Comparison of ENCODE assay signal across 9 cellular contexts in genomic region chrX:153474718-153475117, GRCh38. TPM values are rescaled to one million over a fixed set of nuclear protein-coding genes. Genes with fewer than 3 reads are reported as not detected.
DNase-seq lines count a peak whose midpoint lies in the region; ATAC-seq and TF ChIP-seq lines count a peak whose summit lies in the region.
"Had no signal": no experiment of that assay in that cellular context is flagged by ENCODE, and none has a peak within 500 bp of the region (broad histone marks: within the 10 kb centered on the region; RNA-seq: fewer than 3 reads in every experiment).

No MANE protein-coding gene starts in this region.

- peak overlapping the region; percentile 55 for H3K9ac ChIP-seq in GM23248

- H3K27me3 Mint-ChIP-seq in activated CD4-positive, alpha-beta T cell treated with anti-CD3 and anti-CD28 coated beads, Interleukin-2, amount 10 ng/mL, durations not matched to agents 24 days and 14 days = peaks cover 6% of the 10 kb centered on the region
- H3K27me3 Mint-ChIP-seq in effector memory CD8-positive, alpha-beta T cell = no peaks in the 10 kb centered on the region
- H3K27me3 Mint-ChIP-seq: stimulated activated naive CD8-positive, alpha-beta T cell treated with anti-CD3 and anti-CD28 coated beads, Interleukin-15, amount 100 ng/mL, for 72 hours had no signal

- no peaks in the 10 kb centered on the region for H3K9me2 ChIP-seq in GM23248 (ENCODE audit: insufficient read depth)

- H3K27ac ChIP-seq in GM23248 (peak overlapping the region; percentile 33), ovary (peak overlapping the region in 1 of 2 donors; percentile 45), vagina (peak overlapping the region; percentile 72)

- H3K9me3 ChIP-seq in GM23248 (ENCODE audit: low read depth) = no peaks in the 10 kb centered on the region
- no peaks in the 10 kb centered on the region for H3K9me3 ChIP-seq in ovary
- H3K9me3 ChIP-seq in vagina = no peaks in the 10 kb centered on the region

- in situ Hi-C loops in GM23248 (cut with MboI) = no loop called here

- H3K27me3 ChIP-seq in GM23248 (replicated peaks; ENCODE audit: insufficient read depth) = no peaks in the 10 kb centered on the region
- H3K27me3 ChIP-seq in ovary = no peaks in the 10 kb centered on the region
- H3K27me3 ChIP-seq in vagina = no peaks in the 10 kb centered on the region

- DNase-seq in GM23248 (peak; percentile 83), ovary (peak; percentile 77 to 84 (median 82)), vagina (ENCODE audit: extremely low spot score in 2 of 2) (no peak), NCI-H187 treated with DMSO at 0.1 percent for 48 hours (lab: John Stamatoyannopoulos, UW) (no peak), OCI-M1 (lab: John Stamatoyannopoulos, UW) (no peak), A172 (ENCODE audit: low spot score) (no peak)
- DNase-seq in activated CD4-positive, alpha-beta T cell treated with anti-CD3 and anti-CD28 coated beads, Interleukin-2, amount 10 ng/mL, durations not matched to agents 24 days and 14 days = peak; percentile 73
- DNase-seq in effector memory CD8-positive, alpha-beta T cell = peak; percentile 14 to 22 (median 20)

- H3K36me3 ChIP-seq in GM23248 (ENCODE audit: low read depth) (no peaks in the 10 kb centered on the region), ovary (no peaks in the 10 kb centered on the region), vagina (no peaks in the 10 kb centered on the region)

- no peaks in the 10 kb centered on the region for H3K79me2 ChIP-seq in GM23248 (ENCODE audit: insufficient read depth)

- intact Hi-C loops in activated CD4-positive, alpha-beta T cell treated with anti-CD3 and anti-CD28 coated beads, Interleukin-2, amount 10 ng/mL, durations not matched to agents 24 days and 14 days (cut with micrococcal nuclease) = loop anchor here (5.0 to 10.0 kb wide), 3 partner anchors 140 to 642 kb away; partner anchors contain the start of genes ABCD1, BCAP31, CETN2 and NSDHL
- intact Hi-C loops in ovary (cut with DNase I) = no loop called here
- intact Hi-C loops in vagina (cut with DNase I) = loop anchor here (5.0 kb wide), 1 partner anchor 33 kb away; no protein-coding TSS in a partner anchor

- H3F3A ChIP-seq in GM23248 (ENCODE audit: insufficient read depth) = 0 out of 2 replicates have a peak, but pooled peaks cover 4% of the 10 kb centered on the region

- no peak overlapping the region for H3K27ac Mint-ChIP-seq in activated CD4-positive, alpha-beta T cell treated with anti-CD3 and anti-CD28 coated beads, Interleukin-2, amount 10 ng/mL, durations not matched to agents 24 days and 14 days
- no peak overlapping the region for H3K27ac Mint-ChIP-seq in effector memory CD8-positive, alpha-beta T cell
- H3K27ac Mint-ChIP-seq: stimulated activated naive CD8-positive, alpha-beta T cell treated with anti-CD3 and anti-CD28 coated beads, Interleukin-15, amount 100 ng/mL, for 72 hours had no signal

- H3K9me3 Mint-ChIP-seq in activated CD4-positive, alpha-beta T cell treated with anti-CD3 and anti-CD28 coated beads, Interleukin-2, amount 10 ng/mL, durations not matched to agents 24 days and 14 days = no peaks in the 10 kb centered on the region
- no peaks in the 10 kb centered on the region for H3K9me3 Mint-ChIP-seq in effector memory CD8-positive, alpha-beta T cell
- H3K9me3 Mint-ChIP-seq: stimulated activated naive CD8-positive, alpha-beta T cell treated with anti-CD3 and anti-CD28 coated beads, Interleukin-15, amount 100 ng/mL, for 72 hours had no signal

- WGBS in GM23248 (ENCODE audit: low coverage in 1 of 2, low lambda C conversion rate in 2 of 2, missing lambda C conversion rate in 2 of 2), 2 experiments = 0 to 2% methylated on average over 1 to 10 of the region's 59 CpGs
- WGBS in ovary, 3 donors = 30 to 47% (median 42%) methylated on average over 58 to 59 of the region's 59 CpGs

- H3K4me2 ChIP-seq in GM23248 (ENCODE audit: unreplicated experiment) = peak overlapping the region; percentile 48

- no peak overlapping the region for H3K4me3 Mint-ChIP-seq in activated CD4-positive, alpha-beta T cell treated with anti-CD3 and anti-CD28 coated beads, Interleukin-2, amount 10 ng/mL, durations not matched to agents 24 days and 14 days
- H3K4me3 Mint-ChIP-seq in effector memory CD8-positive, alpha-beta T cell = peak overlapping the region; percentile 60 to 62

- H4K20me1 ChIP-seq in GM23248 (ENCODE audit: insufficient read depth) = no peaks in the 10 kb centered on the region

- H2AFZ ChIP-seq in GM23248 = no peak overlapping the region

- ATAC-seq in effector memory CD8-positive, alpha-beta T cell (replicated peaks) = no peak
- ATAC-seq: stimulated activated naive CD8-positive, alpha-beta T cell treated with anti-CD3 and anti-CD28 coated beads, Interleukin-15, amount 100 ng/mL, for 72 hours had no signal

- H3K4me1 ChIP-seq in GM23248 (ENCODE audit: insufficient read depth) (peaks cover 28% of the 10 kb centered on the region), ovary (ENCODE audit: insufficient read depth) (peaks cover 6% of the 10 kb centered on the region), vagina (peaks cover 26% of the 10 kb centered on the region)

- H3K36me3 Mint-ChIP-seq in activated CD4-positive, alpha-beta T cell treated with anti-CD3 and anti-CD28 coated beads, Interleukin-2, amount 10 ng/mL, durations not matched to agents 24 days and 14 days (ENCODE audit: low read depth) = no peaks in the 10 kb centered on the region
- no peaks in the 10 kb centered on the region for H3K36me3 Mint-ChIP-seq in effector memory CD8-positive, alpha-beta T cell (ENCODE audit: insufficient read depth)

- TF ChIP-seq EP300 in ovary (IDR thresholded peaks at IDR 0.05) = no peak

- no peaks in the 10 kb centered on the region for H3K4me1 Mint-ChIP-seq in activated CD4-positive, alpha-beta T cell treated with anti-CD3 and anti-CD28 coated beads, Interleukin-2, amount 10 ng/mL, durations not matched to agents 24 days and 14 days
- peaks cover 3% of the 10 kb centered on the region in 2 donors for H3K4me1 Mint-ChIP-seq in effector memory CD8-positive, alpha-beta T cell (ENCODE audit: low read depth in 2 of 2)

- TF ChIP-seq CTCF in ovary (IDR thresholded peaks at IDR 0.05) (no peak), vagina (IDR thresholded peaks at IDR 0.05) (no peak)

- H3K4me3 ChIP-seq in GM23248 (peak overlapping the region; percentile 47), ovary (peak overlapping the region; percentile 23), vagina (peak overlapping the region; percentile 4 to 26)

- peak; percentile 14 for TF ChIP-seq POLR2A in ovary (IDR thresholded peaks at IDR 0.05)
- no peak for TF ChIP-seq POLR2A in vagina (IDR thresholded peaks at IDR 0.05)

RNA-seq across cellular contexts. Expression of gene HAUS7, which starts 4.3 kb away (rescaled TPM):
- total RNA-seq in GM23248 (2014; rRNA removed; shearing (Covaris generic)) = 18.1 and 28.3 TPM in 2 replicates
- polyA plus RNA-seq in GM23248 (2016; fragmentation: Nextera tagmentation; extraction: Ambion mirVana) = 17.3 and 24.5 TPM in 2 replicates
- 75.7 and 79.4 TPM in 2 replicates for total RNA-seq in activated CD4-positive, alpha-beta T cell treated with anti-CD3 and anti-CD28 coated beads, Interleukin-2, amount 10 ng/mL, durations not matched to agents 24 days and 14 days
- 10 to 100 TPM in 6 of 7 donors, 1 to 10 TPM in 1; 9.3 to 28.7 (median 18.7) TPM for total RNA-seq in ovary
- polyA plus RNA-seq in ovary = 10 to 100 TPM; 11.3 to 22.7 TPM
- 17.7 TPM for total RNA-seq in vagina
- total RNA-seq in A172 (2014; rRNA removed; shearing (Covaris generic)) = 55.7 and 62.6 TPM in 2 replicates

RNA-seq across cellular contexts. Expression of gene BGN, which starts 20.1 kb away (rescaled TPM):
- total RNA-seq in GM23248 (2014; rRNA removed; shearing (Covaris generic)) = 115 and 129 TPM in 2 replicates
- polyA plus RNA-seq in GM23248 (2016; fragmentation: Nextera tagmentation; extraction: Ambion mirVana) (308 and 314 TPM in 2 replicates), ovary (10 to 100 TPM; 81.6 to 81.7 TPM)
- total RNA-seq in activated CD4-positive, alpha-beta T cell treated with anti-CD3 and anti-CD28 coated beads, Interleukin-2, amount 10 ng/mL, durations not matched to agents 24 days and 14 days = not detected in 2 replicates
- total RNA-seq in ovary (10 to 100 TPM; 10.0 to 72.3 (median 31.2) TPM), vagina (106 TPM)
- total RNA-seq in A172 (2014; rRNA removed; shearing (Covaris generic)) = not detected in 2 replicates

RNA-seq across cellular contexts. Expression of gene TREX2, which starts 28.9 kb away (rescaled TPM):
- total RNA-seq in GM23248 (2014; rRNA removed; shearing (Covaris generic)) = 0.76 and 6.2 TPM in 2 replicates
- polyA plus RNA-seq in GM23248 (2016; fragmentation: Nextera tagmentation; extraction: Ambion mirVana) (0.24 and 0.25 TPM in 2 replicates), ovary (under 1 TPM in 1 of 2 donors, not detected in 1; 0.76 TPM)
- 1.1 and 1.9 TPM in 2 replicates for total RNA-seq in activated CD4-positive, alpha-beta T cell treated with anti-CD3 and anti-CD28 coated beads, Interleukin-2, amount 10 ng/mL, durations not matched to agents 24 days and 14 days
- total RNA-seq in ovary (1 to 10 TPM in 3 of 7 donors, under 1 TPM in 3, not detected in 1; 0.35 to 2.3 (median 1.0) TPM), vagina (9.6 TPM)
- 0.62 and 9.5 TPM in 2 replicates for total RNA-seq in A172 (2014; rRNA removed; shearing (Covaris generic))

RNA-seq across cellular contexts. Expression of gene ATP2B3, which starts 42.7 kb away (rescaled TPM):
- total RNA-seq in GM23248 (2014; rRNA removed; shearing (Covaris generic)) = not detected in 2 replicates
- polyA plus RNA-seq in GM23248 (2016; fragmentation: Nextera tagmentation; extraction: Ambion mirVana) (not detected in 2 replicates), ovary (under 1 TPM in 1 of 2 donors, not detected in 1; 0.01 TPM)
- total RNA-seq in activated CD4-positive, alpha-beta T cell treated with anti-CD3 and anti-CD28 coated beads, Interleukin-2, amount 10 ng/mL, durations not matched to agents 24 days and 14 days = not detected in 2 replicates
- total RNA-seq in ovary (1 to 10 TPM in 1 of 7 donors, under 1 TPM in 2, not detected in 4; 0.23 to 1.6 (median 0.27) TPM), vagina (0.25 TPM)
- not detected in 2 replicates for total RNA-seq in A172 (2014; rRNA removed; shearing (Covaris generic))

Comparison
In these comparisons a context has a peak if more than half of its experiments do, and no peak if none do; other contexts are left out.
1. DNase-seq: peak in GM23248 (single experiment), activated CD4-positive, alpha-beta T cell treated with anti-CD3 and anti-CD28 coated beads, Interleukin-2, amount 10 ng/mL, durations not matched to agents 24 days and 14 days (single experiment), effector memory CD8-positive, alpha-beta T cell (3 of 3) and ovary (5 of 5); none in vagina (0 of 2), NCI-H187 treated with DMSO at 0.1 percent for 48 hours (single experiment), OCI-M1 (single experiment) and A172 (single experiment).
2. RNA of gene BGN, which starts 20.1 kb away (total RNA-seq): 115 to 129 TPM in GM23248, 106 TPM in vagina (single experiment) and 10.0 to 72.3 TPM in ovary; not detected in activated CD4-positive, alpha-beta T cell treated with anti-CD3 and anti-CD28 coated beads, Interleukin-2, amount 10 ng/mL, durations not matched to agents 24 days and 14 days and not detected in A172; every median in the first group is over 10 times any median in the second.
3. intact Hi-C loops: an anchor here in activated CD4-positive, alpha-beta T cell treated with anti-CD3 and anti-CD28 coated beads, Interleukin-2, amount 10 ng/mL, durations not matched to agents 24 days and 14 days (5.0 to 10.0 kb wide) and vagina (5.0 kb wide); none called in ovary.
4. Peak in every context shown above with its lines, with median percentiles within 50 percentile points of each other: H3K4me3 ChIP-seq.